9 cellular contexts compared by ENCODE assay signal in the genomic region with DNA sequence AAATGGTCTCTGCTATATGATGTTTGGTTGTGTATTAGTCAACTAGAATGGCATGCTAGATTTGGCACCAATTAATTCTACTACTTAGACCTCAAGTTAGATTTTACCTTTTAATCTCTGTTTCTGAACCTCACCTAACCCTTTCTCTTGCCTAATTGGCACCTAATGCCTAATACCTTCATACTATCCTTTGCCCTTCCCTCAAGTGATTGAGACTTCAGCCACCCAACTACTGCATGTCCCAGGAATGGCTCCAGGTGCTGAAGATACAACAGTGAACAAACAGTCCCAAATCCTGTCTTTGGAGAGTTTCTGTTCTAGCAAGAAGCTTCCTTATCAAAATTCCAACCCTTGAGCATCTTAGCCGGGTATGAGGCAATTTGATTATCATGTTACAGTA.
"Had no signal": no experiment of that assay in that cellular context is flagged by ENCODE, and none has a peak within 500 bp of the region (broad histone marks: within the 10 kb centered on the region; RNA-seq: fewer than 3 reads in every experiment).

No MANE protein-coding gene starts in this region.

- H3K4me3 ChIP-seq: GM23338, HAP-1, K562 had no signal

- H3K4me2 ChIP-seq: GM23338 had no signal

- DNase-seq: H7, HFFc6, IMR-90 had no signal

- H3K36me3 ChIP-seq: HAP-1 had no signal

- H3K27ac ChIP-seq: HL-60 had no signal

- FAIRE-seq: H1, K562 had no signal

- H2AFZ ChIP-seq: GM23338 had no signal

- H3K9me3 ChIP-seq: HAP-1 had no signal

- ATAC-seq: GM23338, HCT116, K562 had no signal
